In genomic region chr18:43420091-43420490, GRCh38 we compare ENCODE assay signal across 31 cellular contexts.
"Had no signal": no experiment of that assay in that cellular context is flagged by ENCODE, and none has a peak within 500 bp of the region (broad histone marks: within the 10 kb centered on the region; RNA-seq: fewer than 3 reads in every experiment).

No MANE protein-coding gene starts in this region.

- H3K27me3 Mint-ChIP-seq: naive thymus-derived CD4-positive, alpha-beta T cell; progenitor cell of endocrine pancreas; stimulated activated naive B cell treated with anti-CD40 and anti-IgM and Interleukin-4, amounts not matched to agents 10 μg/mL and 1 μg/mL and 100 μg/mL, for 72 hours; stimulated activated naive CD8-positive, alpha-beta T cell treated with anti-CD3 and anti-CD28 coated beads, Interleukin-15, Interleukin-2, amounts not matched to agents 100 ng/mL and 50 ng/mL, for 24 hours had no signal

- H3K27ac Mint-ChIP-seq: naive thymus-derived CD4-positive, alpha-beta T cell; natural killer cell; nephron; neural progenitor cell; progenitor cell of endocrine pancreas; stimulated activated naive B cell treated with anti-CD40 and anti-IgM and Interleukin-4, amounts not matched to agents 10 μg/mL and 1 μg/mL and 100 μg/mL, for 72 hours; stimulated activated naive CD8-positive, alpha-beta T cell treated with anti-CD3 and anti-CD28 coated beads, Interleukin-15, Interleukin-2, amounts not matched to agents 100 ng/mL and 50 ng/mL, for 24 hours had no signal

- DNase-seq: naive thymus-derived CD4-positive, alpha-beta T cell; natural killer cell; occipital lobe; ovary; posterior cingulate gyrus; psoas muscle; right cardiac atrium; spleen; stimulated activated CD4-positive, alpha-beta T cell treated with anti-CD3 and anti-CD28 coated beads, Interleukin-12 subunit alpha, Interleukin-12 subunit beta, amount 100 ng/mL, for 4 hours; stimulated activated CD4-positive, alpha-beta T cell treated with anti-CD3 and anti-CD28 coated beads, Interleukin-1b, Interleukin-23, amount 100 ng/mL, for 48 hours; stimulated activated CD4-positive, alpha-beta T cell treated with anti-CD3 and anti-CD28 coated beads, Interleukin-4, amount 100 ng/mL, for 1 hour; stimulated activated CD4-positive, alpha-beta T cell treated with anti-CD3 and anti-CD28 coated beads, Interleukin-4, amount 100 ng/mL, for 4 hours; stimulated activated CD8-positive, alpha-beta memory T cell treated with anti-CD3 and anti-CD28 coated beads, Interleukin-4, amount 100 ng/mL, for 48 hours; stimulated activated naive B cell treated with anti-CD40 and anti-IgM and Interleukin-4, amounts not matched to agents 10 μg/mL and 1 μg/mL and 100 μg/mL, for 72 hours; stimulated activated naive CD4-positive, alpha-beta T cell treated with Interleukin-2 at 50 U/mL for 16 hours; stomach; thyroid gland; trophoblast cell; upper lobe of left lung had no signal

- H3K9me3 ChIP-seq: ovary, psoas muscle, spleen, stomach, thoracic aorta, thyroid gland, tibial nerve, upper lobe of left lung, vagina had no signal

- H3K9ac ChIP-seq: neural progenitor cell, parathyroid adenoma had no signal

- H3K27me3 ChIP-seq: neural progenitor cell, ovary, spleen, stomach, thyroid gland, tibial nerve, upper lobe of left lung, vagina had no signal

- H3K27ac ChIP-seq: neural progenitor cell, ovary, parathyroid adenoma, psoas muscle, skin epidermis, spleen, stomach, thoracic aorta, thyroid gland, tibial nerve, upper lobe of left lung, vagina had no signal

- FAIRE-seq: urothelium cell line had no signal

- H3K4me1 Mint-ChIP-seq: naive thymus-derived CD4-positive, alpha-beta T cell; natural killer cell; nephron; stimulated activated naive B cell treated with anti-CD40 and anti-IgM and Interleukin-4, amounts not matched to agents 10 μg/mL and 1 μg/mL and 100 μg/mL, for 72 hours had no signal

- H3K4me3 ChIP-seq: neural progenitor cell, ovary, psoas muscle, skin epidermis, smooth muscle cell, spleen, stomach, thoracic aorta, thyroid gland, tibial nerve, upper lobe of left lung, vagina had no signal

- H2AFZ ChIP-seq: neural progenitor cell, parathyroid adenoma had no signal

- H3K36me3 Mint-ChIP-seq: naive thymus-derived CD4-positive, alpha-beta T cell; natural killer cell; neural progenitor cell; stimulated activated naive B cell treated with anti-CD40 and anti-IgM and Interleukin-4, amounts not matched to agents 10 μg/mL and 1 μg/mL and 100 μg/mL, for 72 hours had no signal

- ATAC-seq: naive thymus-derived CD4-positive, alpha-beta T cell; natural killer cell; psoas muscle; right cardiac atrium; sciatic nerve; stimulated activated naive B cell treated with anti-CD40 and anti-IgM and Interleukin-4, amounts not matched to agents 10 μg/mL and 1 μg/mL and 100 μg/mL, for 72 hours had no signal

- H3K9me3 Mint-ChIP-seq: neural progenitor cell; stimulated activated naive B cell treated with anti-CD40 and anti-IgM and Interleukin-4, amounts not matched to agents 10 μg/mL and 1 μg/mL and 100 μg/mL, for 72 hours; stimulated activated naive CD8-positive, alpha-beta T cell treated with anti-CD3 and anti-CD28 coated beads, Interleukin-15, Interleukin-2, amounts not matched to agents 100 ng/mL and 50 ng/mL, for 24 hours had no signal

- H3K36me3 ChIP-seq: neural progenitor cell, ovary, spleen, stomach, thoracic aorta, thyroid gland, tibial nerve, upper lobe of left lung, vagina had no signal

- H3K4me2 ChIP-seq: neural progenitor cell, smooth muscle cell had no signal

- H3K4me1 ChIP-seq: neural progenitor cell, parathyroid adenoma, psoas muscle, spleen, thyroid gland, tibial nerve, upper lobe of left lung, vagina had no signal

- H3K4me3 Mint-ChIP-seq: naive thymus-derived CD4-positive, alpha-beta T cell; natural killer cell; nephron; neural progenitor cell; stimulated activated naive B cell treated with anti-CD40 and anti-IgM and Interleukin-4, amounts not matched to agents 10 μg/mL and 1 μg/mL and 100 μg/mL, for 72 hours; stimulated activated naive CD8-positive, alpha-beta T cell treated with anti-CD3 and anti-CD28 coated beads, Interleukin-15, Interleukin-2, amounts not matched to agents 100 ng/mL and 50 ng/mL, for 24 hours had no signal

- H3K79me2 ChIP-seq: parathyroid adenoma had no signal
